Comparison of ENCODE assay signal across 8 cellular contexts in genomic region chr2:202278944-202279343, GRCh38. TPM values are rescaled to one million over a fixed set of nuclear protein-coding genes. Genes with fewer than 3 reads are reported as not detected.
A peak's percentile ranks its signal among the peaks of the same experiment; 100 is the strongest.
DNase-seq lines count a peak whose midpoint lies in the region; ATAC-seq and TF ChIP-seq lines count a peak whose summit lies in the region.

No MANE protein-coding gene starts in this region.

- H3K27ac ChIP-seq in right lobe of liver = peak overlapping the region; percentile 54 to 82 (median 71)

- H3K27ac Mint-ChIP-seq in activated CD8-positive, alpha-beta T cell treated with anti-CD3 and anti-CD28 coated beads for 36 hours = peak overlapping the region; percentile 61
- H3K27ac Mint-ChIP-seq in activated CD8-positive, alpha-beta T cell treated with anti-CD3 and anti-CD28 coated beads, Interleukin-2, amount 10 ng/mL, durations not matched to agents 7 days and 5 days = no peak overlapping the region

- no peak for TF ChIP-seq CTCF in activated CD8-positive, alpha-beta T cell treated with anti-CD3 and anti-CD28 coated beads for 36 hours (IDR thresholded peaks at IDR 0.05)
- TF ChIP-seq CTCF in cardiac fibroblast (IDR thresholded peaks at IDR 0.05; ENCODE audit: low read depth, low read length) (peak; percentile 65), right lobe of liver (IDR thresholded peaks at IDR 0.05) (peak; percentile 39 to 60 (median 58))

- no peak for TF ChIP-seq POLR2A in right lobe of liver (IDR thresholded peaks at IDR 0.05)

- no peak overlapping the region for H3K4me3 ChIP-seq in cardiac fibroblast (replicated peaks in 1 of 2; ENCODE audit: low read depth in 2 of 2, low read length in 2 of 2)
- no peak overlapping the region for H3K4me3 ChIP-seq in right lobe of liver

- no peaks in the 10 kb centered on the region for H3K27me3 ChIP-seq in right lobe of liver

- H3K9me3 Mint-ChIP-seq in activated CD8-positive, alpha-beta T cell treated with anti-CD3 and anti-CD28 coated beads for 36 hours = no peaks in the 10 kb centered on the region
- no peaks in the 10 kb centered on the region for H3K9me3 Mint-ChIP-seq in activated CD8-positive, alpha-beta T cell treated with anti-CD3 and anti-CD28 coated beads, Interleukin-2, amount 10 ng/mL, durations not matched to agents 7 days and 5 days (ENCODE audit: insufficient read depth)

- 0% methylated on average over 1 of the region's 1 CpG for WGBS in right lobe of liver (ENCODE audit: insufficient coverage, low coverage, low lambda C conversion rate, missing lambda C conversion rate)

- POLR2A ChIA-PET in activated CD8-positive, alpha-beta T cell treated with anti-CD3 and anti-CD28 coated beads for 36 hours (lab: Charles Lee) = interaction anchor here (1.0 to 15.1 kb wide), 6 partner anchors 9 to 21 kb away, joined by 3 to 234 read pairs (median 14); partner anchors contain the start of gene NOP58
- POLR2A ChIA-PET in activated CD8-positive, alpha-beta T cell treated with anti-CD3 and anti-CD28 coated beads, Interleukin-2, amount 10 ng/mL, durations not matched to agents 7 days and 5 days (lab: Charles Lee) = interaction anchor here (1.2 to 5.3 kb wide), 2 partner anchors 13 to 44 kb away, joined by 4 to 45 read pairs; partner anchors contain the start of gene NOP58

- H3K9me3 ChIP-seq in right lobe of liver = no peaks in the 10 kb centered on the region

- intact Hi-C loops in activated CD8-positive, alpha-beta T cell treated with anti-CD3 and anti-CD28 coated beads for 36 hours (cut with micrococcal nuclease) = no loop called here
- intact Hi-C loops in right lobe of liver (cut with DNase I) = no loop called here

- no peaks in the 10 kb centered on the region for H3K27me3 Mint-ChIP-seq in activated CD8-positive, alpha-beta T cell treated with anti-CD3 and anti-CD28 coated beads for 36 hours
- no peaks in the 10 kb centered on the region for H3K27me3 Mint-ChIP-seq in activated CD8-positive, alpha-beta T cell treated with anti-CD3 and anti-CD28 coated beads, Interleukin-2, amount 10 ng/mL, durations not matched to agents 7 days and 5 days (ENCODE audit: low read depth)

- peaks cover 8 to 51% (median 20%) of the 10 kb centered on the region in 4 donors for H3K36me3 ChIP-seq in right lobe of liver

- ATAC-seq in activated CD8-positive, alpha-beta T cell treated with anti-CD3 and anti-CD28 coated beads for 36 hours = no peak
- no peak for ATAC-seq in activated CD8-positive, alpha-beta T cell treated with anti-CD3 and anti-CD28 coated beads, Interleukin-2, amount 10 ng/mL, durations not matched to agents 7 days and 5 days
- ATAC-seq in right lobe of liver (peak; percentile 71 to 82 (median 77)), GM19397 (IDR thresholded peaks at IDR 0.05; ENCODE audit: unreplicated experiment) (no peak)

- H3K36me3 Mint-ChIP-seq in activated CD8-positive, alpha-beta T cell treated with anti-CD3 and anti-CD28 coated beads for 36 hours (ENCODE audit: low read depth) = peaks cover 60% of the 10 kb centered on the region
- peaks cover 47% of the 10 kb centered on the region for H3K36me3 Mint-ChIP-seq in activated CD8-positive, alpha-beta T cell treated with anti-CD3 and anti-CD28 coated beads, Interleukin-2, amount 10 ng/mL, durations not matched to agents 7 days and 5 days (ENCODE audit: low read depth)

- DNase-seq in activated CD8-positive, alpha-beta T cell treated with anti-CD3 and anti-CD28 coated beads for 36 hours = no peak
- DNase-seq in activated CD8-positive, alpha-beta T cell treated with anti-CD3 and anti-CD28 coated beads, Interleukin-2, amount 10 ng/mL, durations not matched to agents 7 days and 5 days = no peak
- peak; percentile 64 for DNase-seq in NCI-H2196 treated with DMSO at 0.1 percent for 48 hours (lab: John Stamatoyannopoulos, UW; ENCODE audit: unreplicated experiment)
- DNase-seq in cardiac fibroblast (ENCODE audit: low read depth in 2 of 2) = peak; percentile 82 to 88
- DNase-seq in right lobe of liver = no peak
- DNase-seq in NCI-H128 (lab: John Stamatoyannopoulos, UW; ENCODE audit: unreplicated experiment) = no peak
- no peak for DNase-seq in stimulated activated CD4-positive, alpha-beta T cell treated with anti-CD3 and anti-CD28 coated beads, Interleukin-4, amount 100 ng/mL, for 24 hours

- H3K4me1 ChIP-seq in right lobe of liver = peaks cover 0 to 33% (median 11%) of the 10 kb centered on the region in 4 donors

- CTCF ChIA-PET in activated CD8-positive, alpha-beta T cell treated with anti-CD3 and anti-CD28 coated beads for 36 hours (lab: Charles Lee) = interaction anchor here (0.7 to 0.9 kb wide), 4 partner anchors 10 to 37 kb away, joined by 3 to 4 read pairs (median 3); no protein-coding TSS in a partner anchor
- CTCF ChIA-PET in activated CD8-positive, alpha-beta T cell treated with anti-CD3 and anti-CD28 coated beads, Interleukin-2, amount 10 ng/mL, durations not matched to agents 7 days and 5 days (lab: Charles Lee) = interaction anchor here (0.8 to 3.0 kb wide), 7 partner anchors 9 to 49 kb away, joined by 3 to 13 read pairs (median 4); no protein-coding TSS in a partner anchor

- no peak overlapping the region for H3K4me3 Mint-ChIP-seq in activated CD8-positive, alpha-beta T cell treated with anti-CD3 and anti-CD28 coated beads for 36 hours
- no peak overlapping the region for H3K4me3 Mint-ChIP-seq in activated CD8-positive, alpha-beta T cell treated with anti-CD3 and anti-CD28 coated beads, Interleukin-2, amount 10 ng/mL, durations not matched to agents 7 days and 5 days

- H3K4me1 Mint-ChIP-seq in activated CD8-positive, alpha-beta T cell treated with anti-CD3 and anti-CD28 coated beads for 36 hours (ENCODE audit: low read depth) = peaks cover 41% of the 10 kb centered on the region
- H3K4me1 Mint-ChIP-seq in activated CD8-positive, alpha-beta T cell treated with anti-CD3 and anti-CD28 coated beads, Interleukin-2, amount 10 ng/mL, durations not matched to agents 7 days and 5 days (ENCODE audit: low read depth) = peaks cover 14% of the 10 kb centered on the region

RNA-seq across cellular contexts. Expression of gene NOP58, which starts 13.4 kb away (rescaled TPM):
- 100 to 1,000 TPM; 161 to 170 TPM for total RNA-seq in activated CD8-positive, alpha-beta T cell treated with anti-CD3 and anti-CD28 coated beads for 36 hours
- total RNA-seq in activated CD8-positive, alpha-beta T cell treated with anti-CD3 and anti-CD28 coated beads, Interleukin-2, amount 10 ng/mL, durations not matched to agents 7 days and 5 days = 100 to 1,000 TPM; 120 to 122 TPM
- total RNA-seq in right lobe of liver = 10 to 100 TPM; 16.4 to 37.8 (median 28.4) TPM

RNA-seq across cellular contexts. Expression of gene SUMO1, which starts 40.5 kb away (rescaled TPM):
- total RNA-seq in activated CD8-positive, alpha-beta T cell treated with anti-CD3 and anti-CD28 coated beads for 36 hours = 100 to 1,000 TPM; 114 to 115 TPM
- 10 to 100 TPM; 98.2 to 99.2 TPM for total RNA-seq in activated CD8-positive, alpha-beta T cell treated with anti-CD3 and anti-CD28 coated beads, Interleukin-2, amount 10 ng/mL, durations not matched to agents 7 days and 5 days
- 10 to 100 TPM; 43.3 to 70.8 (median 55.0) TPM for total RNA-seq in right lobe of liver

Comparison
In these comparisons a context has a peak if more than half of its experiments do, and no peak if none do; other contexts are left out.
1. ATAC-seq: peak in right lobe of liver (4 of 4); none in activated CD8-positive, alpha-beta T cell treated with anti-CD3 and anti-CD28 coated beads for 36 hours (single experiment), activated CD8-positive, alpha-beta T cell treated with anti-CD3 and anti-CD28 coated beads, Interleukin-2, amount 10 ng/mL, durations not matched to agents 7 days and 5 days (single experiment) and GM19397 (single experiment).
2. DNase-seq: peak in NCI-H2196 treated with DMSO at 0.1 percent for 48 hours (single experiment) and cardiac fibroblast (2 of 2); none in activated CD8-positive, alpha-beta T cell treated with anti-CD3 and anti-CD28 coated beads for 36 hours (single experiment), activated CD8-positive, alpha-beta T cell treated with anti-CD3 and anti-CD28 coated beads, Interleukin-2, amount 10 ng/mL, durations not matched to agents 7 days and 5 days (single experiment), right lobe of liver (0 of 3), NCI-H128 (single experiment) and stimulated activated CD4-positive, alpha-beta T cell treated with anti-CD3 and anti-CD28 coated beads, Interleukin-4, amount 100 ng/mL, for 24 hours (single experiment).